Comparison of ENCODE assay signal across 1 cellular context in genomic region chr2:237278593-237278992, GRCh38.
TF ChIP-seq lines count a peak whose summit lies in the region.

No MANE protein-coding gene starts in this region.

TF ChIP-seq in GM23338, 12 proteins besides CTCF, POLR2A, EP300 and RAD21 (continued from another document):
- no peak for TF ChIP-seq ETS1 (IDR thresholded peaks at IDR 0.05)
- no peak for TF ChIP-seq ZNF114 (CRISPR knock-in tag; IDR thresholded peaks at IDR 0.05)
- TF ChIP-seq STAT1 (IDR thresholded peaks at IDR 0.05; ENCODE audit: unreplicated experiment) = no peak
- TF ChIP-seq NANOG (IDR thresholded peaks at IDR 0.05; ENCODE audit: borderline replicate concordance) = no peak
- no peak for TF ChIP-seq ZNF331 (CRISPR knock-in tag; IDR thresholded peaks at IDR 0.05; ENCODE audit: low read depth)
